1 cellular context compared by ENCODE assay signal in genomic region chr11:114314096-114314495, GRCh38.
TF ChIP-seq lines count a peak whose summit lies in the region.

No MANE protein-coding gene starts in this region.

TF ChIP-seq in GM23338, 12 proteins besides CTCF, POLR2A, EP300 and RAD21 (continued from another document):
- TF ChIP-seq REST (IDR thresholded peaks at IDR 0.05; ENCODE audit: unreplicated experiment): no peak
- no peak for TF ChIP-seq JUNB (IDR thresholded peaks at IDR 0.05; ENCODE audit: unreplicated experiment)
- TF ChIP-seq ZNF331 (CRISPR knock-in tag; IDR thresholded peaks at IDR 0.05; ENCODE audit: low read depth): no peak
TF ChIP-seq in GM23338: peak in this region for 0.
